In genomic region chr2:237910576-237911362, GRCh38 we compare ENCODE assay signal across 12 cellular contexts. TPM values are rescaled to one million over a fixed set of nuclear protein-coding genes. Genes with fewer than 3 reads are reported as not detected.
"Had no signal": no experiment of that assay in that cellular context is flagged by ENCODE, and none has a peak within 500 bp of the region (broad histone marks: within the 10 kb centered on the region; RNA-seq: fewer than 3 reads in every experiment).

No MANE protein-coding gene starts in this region.

- H3K4me3 ChIP-seq: gastroesophageal sphincter, pancreas, transverse colon had no signal

- ATAC-seq: activated CD4-positive, CD25-positive, alpha-beta regulatory T cell treated with anti-CD3 and anti-CD28 coated beads, Interleukin-2, amount 50 U/mL, for 24 hours; gastroesophageal sphincter; left lobe of liver; pancreas; stimulated activated naive B cell treated with anti-CD40 and anti-IgM and Interleukin-4, amounts not matched to agents 10 μg/mL and 1 μg/mL and 100 μg/mL, for 72 hours had no signal

- H3K9me3 ChIP-seq: pancreas had no signal

- H3K27ac ChIP-seq: gastroesophageal sphincter, pancreas, transverse colon had no signal

- H3K36me3 ChIP-seq: pancreas, transverse colon had no signal

- H3K4me1 Mint-ChIP-seq: neural crest cell had no signal

- H3K27me3 ChIP-seq: gastroesophageal sphincter, pancreas, transverse colon had no signal

- H3K27ac Mint-ChIP-seq: activated naive CD4-positive, alpha-beta T cell treated with anti-CD3 and anti-CD28 coated beads for 36 hours; stimulated activated naive B cell treated with anti-CD40 and anti-IgM and Interleukin-4, amounts not matched to agents 10 μg/mL and 1 μg/mL and 100 μg/mL, for 72 hours had no signal

- H3K4me3 Mint-ChIP-seq: activated naive CD4-positive, alpha-beta T cell treated with anti-CD3 and anti-CD28 coated beads for 36 hours; neural crest cell; stimulated activated naive B cell treated with anti-CD40 and anti-IgM and Interleukin-4, amounts not matched to agents 10 μg/mL and 1 μg/mL and 100 μg/mL, for 72 hours had no signal

- H3K4me1 ChIP-seq: pancreas, transverse colon had no signal

- DNase-seq: activated CD8-positive, alpha-beta memory T cell treated with anti-CD3 and anti-CD28 coated beads, Interleukin-2, amount 50 U/mL, for 48 hours; activated naive CD4-positive, alpha-beta T cell treated with anti-CD3 and anti-CD28 coated beads for 36 hours; midbrain; stimulated activated naive B cell treated with anti-CD40 and anti-IgM and Interleukin-4, amounts not matched to agents 10 μg/mL and 1 μg/mL and 100 μg/mL, for 72 hours; T1000; transverse colon had no signal

RNA-seq across cellular contexts. Expression of gene RAMP1, which starts 51.3 kb away (rescaled TPM):
- total RNA-seq: lung microvascular endothelial cell had no signal
